In genomic region chr16:5982979-5983378, GRCh38 we compare ENCODE assay signal across 20 cellular contexts.
"Had no signal": no experiment of that assay in that cellular context is flagged by ENCODE, and none has a peak within 500 bp of the region (broad histone marks: within the 10 kb centered on the region; RNA-seq: fewer than 3 reads in every experiment).

No MANE protein-coding gene starts in this region.

- H3K27ac Mint-ChIP-seq: memory B cell; natural killer cell treated with Interleukin-12 subunit alpha and Interleukin-12 subunit beta and Interleukin-15 and Interleukin-18, amount 100 ng/mL, for 72 hours; stimulated activated memory B cell treated with anti-CD40 and anti-IgM and Interleukin-4, amounts not matched to agents 10 μg/mL and 1 μg/mL and 100 μg/mL, for 72 hours; stimulated activated naive CD8-positive, alpha-beta T cell treated with anti-CD3 and anti-CD28 coated beads, Interleukin-15, Interleukin-2, amounts not matched to agents 100 ng/mL and 50 ng/mL, for 24 hours had no signal

- H3K4me3 Mint-ChIP-seq: memory B cell; natural killer cell treated with Interleukin-12 subunit alpha and Interleukin-12 subunit beta and Interleukin-15 and Interleukin-18, amount 100 ng/mL, for 72 hours; stimulated activated memory B cell treated with anti-CD40 and anti-IgM and Interleukin-4, amounts not matched to agents 10 μg/mL and 1 μg/mL and 100 μg/mL, for 72 hours; stimulated activated naive CD8-positive, alpha-beta T cell treated with anti-CD3 and anti-CD28 coated beads, Interleukin-15, Interleukin-2, amounts not matched to agents 100 ng/mL and 50 ng/mL, for 24 hours had no signal

- H3K27me3 Mint-ChIP-seq: memory B cell; natural killer cell treated with Interleukin-12 subunit alpha and Interleukin-12 subunit beta and Interleukin-15 and Interleukin-18, amount 100 ng/mL, for 72 hours; stimulated activated memory B cell treated with anti-CD40 and anti-IgM and Interleukin-4, amounts not matched to agents 10 μg/mL and 1 μg/mL and 100 μg/mL, for 72 hours; stimulated activated naive CD8-positive, alpha-beta T cell treated with anti-CD3 and anti-CD28 coated beads, Interleukin-15, Interleukin-2, amounts not matched to agents 100 ng/mL and 50 ng/mL, for 24 hours had no signal

- H3K9me3 ChIP-seq: left ventricle myocardium inferior, lower lobe of right lung, prostate gland, testis, transverse colon had no signal

- H3K4me1 Mint-ChIP-seq: memory B cell; stimulated activated memory B cell treated with anti-CD40 and anti-IgM and Interleukin-4, amounts not matched to agents 10 μg/mL and 1 μg/mL and 100 μg/mL, for 72 hours had no signal

- ATAC-seq: foreskin keratinocyte; left cardiac atrium; lower lobe of right lung; natural killer cell treated with Interleukin-12 subunit alpha and Interleukin-12 subunit beta and Interleukin-15 and Interleukin-18, amount 100 ng/mL, for 72 hours; sciatic nerve; stimulated activated memory B cell treated with anti-CD40 and anti-IgM and Interleukin-4, amounts not matched to agents 10 μg/mL and 1 μg/mL and 100 μg/mL, for 72 hours had no signal

- DNase-seq: dermis blood vessel endothelial cell; erythroblast; foreskin keratinocyte; kidney; left cardiac atrium; left ventricle myocardium inferior; lower lobe of right lung; midbrain; spleen; stimulated activated CD4-positive, alpha-beta T cell treated with anti-CD3 and anti-CD28 coated beads, Interleukin-15, amount 100 ng/mL, for 24 hours; stimulated activated CD4-positive, alpha-beta T cell treated with anti-CD3 and anti-CD28 coated beads, Interleukin-1b, Interleukin-23, amount 100 ng/mL, for 48 hours; stimulated activated CD4-positive, alpha-beta T cell treated with anti-CD3 and anti-CD28 coated beads, Interleukin-4, amount 100 ng/mL, for 24 hours; testis; transverse colon had no signal

- H3K36me3 Mint-ChIP-seq: memory B cell; natural killer cell treated with Interleukin-12 subunit alpha and Interleukin-12 subunit beta and Interleukin-15 and Interleukin-18, amount 100 ng/mL, for 72 hours; stimulated activated memory B cell treated with anti-CD40 and anti-IgM and Interleukin-4, amounts not matched to agents 10 μg/mL and 1 μg/mL and 100 μg/mL, for 72 hours had no signal
